In the genomic region with DNA sequence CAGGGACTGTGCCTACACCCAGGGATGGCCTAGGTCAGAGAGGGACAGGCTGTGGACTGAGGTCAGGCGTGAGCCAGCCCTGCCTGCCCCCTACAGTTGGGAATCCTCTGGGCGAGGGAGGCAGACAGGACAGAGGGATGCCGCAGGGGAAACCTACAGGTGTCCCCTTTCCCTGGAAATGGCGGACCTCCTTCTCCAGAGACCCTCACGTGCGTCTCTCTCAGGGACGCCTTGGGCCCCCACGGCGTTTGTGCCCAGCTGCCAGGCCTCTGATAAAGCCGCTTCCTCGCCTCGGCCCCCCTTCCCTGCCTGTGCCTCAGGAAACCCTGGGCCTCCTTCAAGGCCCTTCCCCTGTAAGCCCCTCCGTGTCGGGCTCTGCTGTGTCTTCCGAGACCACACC, we compare ENCODE assay signal across 10 cellular contexts.
A peak's percentile ranks its signal among the peaks of the same experiment; 100 is the strongest.
DNase-seq lines count a peak whose midpoint lies in the region; ATAC-seq and TF ChIP-seq lines count a peak whose summit lies in the region.
"Had no signal": no experiment of that assay in that cellular context is flagged by ENCODE, and none has a peak within 500 bp of the region (broad histone marks: within the 10 kb centered on the region; RNA-seq: fewer than 3 reads in every experiment).

No MANE protein-coding gene starts in this region.

- no peak overlapping the region for H3K4me3 ChIP-seq in mucosa of stomach (ENCODE audit: low read length)
- H3K4me3 ChIP-seq in tibial artery: peak overlapping the region; percentile 44 to 50

- peak overlapping the region; percentile 41 for H3K9ac ChIP-seq in mucosa of stomach (ENCODE audit: low read length)

- H3K4me3 Mint-ChIP-seq in T-helper 2 cell treated with Interferon-gamma antibody and Interleukin-4, amounts not matched to agents 5 μg/mL and 100 μg/mL, for 36 hours: peak overlapping the region; percentile 17
- peak overlapping the region; percentile 80 for H3K4me3 Mint-ChIP-seq in central memory CD8-positive, alpha-beta T cell

- H3K36me3 ChIP-seq in mucosa of stomach (ENCODE audit: control insufficient read depth, insufficient read depth, low read length): no peaks in the 10 kb centered on the region
- H3K36me3 ChIP-seq in tibial artery: no peaks in the 10 kb centered on the region

- H3K4me1 ChIP-seq in mucosa of stomach (ENCODE audit: control insufficient read depth, insufficient read depth, low read length) (peaks cover 18% of the 10 kb centered on the region), tibial artery (peaks cover 19 to 39% (median 25%) of the 10 kb centered on the region in 4 donors)

- H3K9me3 ChIP-seq in mucosa of stomach (ENCODE audit: control insufficient read depth, low read length) (no peaks in the 10 kb centered on the region), tibial artery (no peaks in the 10 kb centered on the region)

- peaks cover 7% of the 10 kb centered on the region for H3K4me1 Mint-ChIP-seq in T-helper 2 cell treated with Interferon-gamma antibody and Interleukin-4, amounts not matched to agents 5 μg/mL and 100 μg/mL, for 36 hours (ENCODE audit: low read depth)
- H3K4me1 Mint-ChIP-seq in central memory CD8-positive, alpha-beta T cell: peaks cover 16% of the 10 kb centered on the region

- H3K27me3 ChIP-seq in mucosa of stomach (ENCODE audit: control insufficient read depth, insufficient read depth, low read length): no peaks in the 10 kb centered on the region
- no peaks in the 10 kb centered on the region for H3K27me3 ChIP-seq in tibial artery

- peak overlapping the region; percentile 61 for H3K27ac Mint-ChIP-seq in T-helper 2 cell treated with Interferon-gamma antibody and Interleukin-4, amounts not matched to agents 5 μg/mL and 100 μg/mL, for 36 hours
- H3K27ac Mint-ChIP-seq in central memory CD8-positive, alpha-beta T cell (ENCODE audit: low read depth): peak overlapping the region; percentile 87

- no peaks in the 10 kb centered on the region for H3K27me3 Mint-ChIP-seq in T-helper 2 cell treated with Interferon-gamma antibody and Interleukin-4, amounts not matched to agents 5 μg/mL and 100 μg/mL, for 36 hours (ENCODE audit: low read depth)
- no peaks in the 10 kb centered on the region for H3K27me3 Mint-ChIP-seq in central memory CD8-positive, alpha-beta T cell

- DNase-seq in T-helper 2 cell treated with Interferon-gamma antibody and Interleukin-4, amounts not matched to agents 5 μg/mL and 100 μg/mL, for 36 hours (ENCODE audit: low spot score): no peak
- DNase-seq in T-helper 2 cell (no peak), tibial artery (no peak), GM20000 (ENCODE audit: low spot score) (no peak), NCI-H1436 treated with DMSO at 0.1 percent for 48 hours (lab: John Stamatoyannopoulos, UW) (no peak)
- DNase-seq in central memory CD8-positive, alpha-beta T cell (ENCODE audit: low spot score in 2 of 2): no peak
- DNase-seq: ACHN, NCI-H524 treated with DMSO at 0.1 percent for 48 hours had no signal

- TF ChIP-seq CTCF in tibial artery (IDR thresholded peaks at IDR 0.05) (no peak), GM20000 (IDR thresholded peaks at IDR 0.05; ENCODE audit: extremely low read depth, missing control alignments) (no peak)

- H3K9me3 Mint-ChIP-seq in T-helper 2 cell treated with Interferon-gamma antibody and Interleukin-4, amounts not matched to agents 5 μg/mL and 100 μg/mL, for 36 hours: no peaks in the 10 kb centered on the region
- H3K9me3 Mint-ChIP-seq in central memory CD8-positive, alpha-beta T cell: no peaks in the 10 kb centered on the region

- H3K36me3 Mint-ChIP-seq in T-helper 2 cell treated with Interferon-gamma antibody and Interleukin-4, amounts not matched to agents 5 μg/mL and 100 μg/mL, for 36 hours (ENCODE audit: low read depth): no peaks in the 10 kb centered on the region
- H3K36me3 Mint-ChIP-seq in central memory CD8-positive, alpha-beta T cell (ENCODE audit: insufficient read depth): peaks cover 5% of the 10 kb centered on the region

- ATAC-seq in central memory CD8-positive, alpha-beta T cell (replicated peaks; ENCODE audit: extremely low read depth, poor library complexity, severe bottlenecking): no peak
- no peak for ATAC-seq in HG03108 (IDR thresholded peaks at IDR 0.05; ENCODE audit: unreplicated experiment)

- intact Hi-C loops in tibial artery (cut with DNase I; ENCODE audit: low total_unique reads): no loop called here

- peak overlapping the region; percentile 87 to 98 for H3K27ac ChIP-seq in tibial artery
